34 cellular contexts compared by ENCODE assay signal in the genomic region with DNA sequence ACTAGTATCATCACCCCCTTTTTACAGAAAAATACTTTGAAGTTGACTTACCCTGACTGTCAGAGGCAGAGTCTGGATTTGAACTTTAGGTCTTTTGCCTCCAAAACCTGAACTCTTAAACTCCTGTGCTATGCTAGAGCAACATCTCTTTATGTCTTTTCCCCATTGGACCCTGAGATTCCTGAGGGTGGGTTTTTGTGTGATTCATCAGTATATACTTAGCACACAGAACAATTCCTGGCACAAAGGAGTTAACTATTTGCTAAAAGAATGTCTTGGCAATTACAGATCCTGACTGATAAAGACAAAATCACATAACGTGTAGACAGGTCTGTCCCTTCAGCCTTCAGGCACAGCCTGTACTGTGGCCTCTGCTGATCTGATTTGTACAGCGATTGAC.
"Had no signal": no experiment of that assay in that cellular context is flagged by ENCODE, and none has a peak within 500 bp of the region (broad histone marks: within the 10 kb centered on the region; RNA-seq: fewer than 3 reads in every experiment).

No MANE protein-coding gene starts in this region.

- H3K36me3 Mint-ChIP-seq: immature natural killer cell; memory B cell; mesothelial cell of epicardium; naive thymus-derived CD4-positive, alpha-beta T cell; neural progenitor cell had no signal

- H3K27ac ChIP-seq: colonic mucosa, epithelial cell of prostate, gastrocnemius medialis, heart left ventricle, hepatocyte, neural progenitor cell, psoas muscle, right lobe of liver, thyroid gland, vagina had no signal

- H3K9me3 Mint-ChIP-seq: dendritic cell treated with granulocyte-macrophage colony-stimulating factor and Interleukin-4, amounts not matched to agents 40 ng/mL and 50 ng/mL, for 4 days; endodermal cell; immature natural killer cell; memory B cell; nephron; neural progenitor cell; stimulated activated naive CD8-positive, alpha-beta T cell treated with anti-CD3 and anti-CD28 coated beads, Interleukin-15, amount 100 ng/mL, for 72 hours had no signal

- H3K27me3 ChIP-seq: colonic mucosa, gastrocnemius medialis, hepatocyte, neural progenitor cell, right lobe of liver, thyroid gland, vagina had no signal

- H3K36me3 ChIP-seq: colonic mucosa, gastrocnemius medialis, heart left ventricle, neural progenitor cell, right lobe of liver, thyroid gland, vagina had no signal

- H3K4me3 ChIP-seq: colonic mucosa, gastrocnemius medialis, heart left ventricle, hepatocyte, lung, mucosa of descending colon, neural progenitor cell, psoas muscle, right lobe of liver, smooth muscle cell, thyroid gland, vagina had no signal

- H3K9me3 ChIP-seq: colonic mucosa, gastrocnemius medialis, heart left ventricle, mucosa of descending colon, psoas muscle, right lobe of liver, thyroid gland, vagina had no signal

- ATAC-seq: esophagus mucosa; gastrocnemius medialis; heart left ventricle; left lobe of liver; mucosa of descending colon; naive thymus-derived CD4-positive, alpha-beta T cell; psoas muscle; right lobe of liver; stimulated activated naive CD8-positive, alpha-beta T cell treated with anti-CD3 and anti-CD28 coated beads, Interleukin-15, amount 100 ng/mL, for 72 hours had no signal

- H3K4me1 Mint-ChIP-seq: immature natural killer cell; memory B cell; mesothelial cell of epicardium; naive thymus-derived CD4-positive, alpha-beta T cell; nephron; neural progenitor cell; stimulated activated naive CD8-positive, alpha-beta T cell treated with anti-CD3 and anti-CD28 coated beads, Interleukin-15, amount 100 ng/mL, for 72 hours had no signal

- H3K4me3 Mint-ChIP-seq: dendritic cell treated with granulocyte-macrophage colony-stimulating factor and Interleukin-4, amounts not matched to agents 40 ng/mL and 50 ng/mL, for 4 days; endodermal cell; immature natural killer cell; memory B cell; mesothelial cell of epicardium; naive thymus-derived CD4-positive, alpha-beta T cell; nephron; neural progenitor cell; stimulated activated naive CD8-positive, alpha-beta T cell treated with anti-CD3 and anti-CD28 coated beads, Interleukin-15, amount 100 ng/mL, for 72 hours had no signal

- H3K27ac Mint-ChIP-seq: dendritic cell treated with granulocyte-macrophage colony-stimulating factor and Interleukin-4, amounts not matched to agents 40 ng/mL and 50 ng/mL, for 4 days; endodermal cell; immature natural killer cell; memory B cell; mesothelial cell of epicardium; naive thymus-derived CD4-positive, alpha-beta T cell; nephron; neural progenitor cell; stimulated activated naive CD8-positive, alpha-beta T cell treated with anti-CD3 and anti-CD28 coated beads, Interleukin-15, amount 100 ng/mL, for 72 hours had no signal

- DNase-seq: colonic mucosa; effector CD8-positive, alpha-beta T cell; endodermal cell; foreskin fibroblast; gastrocnemius medialis; heart left ventricle; immature natural killer cell; islet precursor cell; kidney glomerular epithelial cell; mucosa of descending colon; naive thymus-derived CD4-positive, alpha-beta T cell; psoas muscle; retina; right lobe of liver; stimulated activated CD4-positive, alpha-beta T cell treated with anti-CD3 and anti-CD28 coated beads, Interleukin-12 subunit alpha, Interleukin-12 subunit beta, amount 100 ng/mL, for 4 hours; stimulated activated CD4-positive, alpha-beta T cell treated with anti-CD3 and anti-CD28 coated beads, Interleukin-1b, Interleukin-23, amount 100 ng/mL, for 48 hours; stimulated activated CD4-positive, alpha-beta T cell treated with anti-CD3 and anti-CD28 coated beads, Interleukin-4, amount 100 ng/mL, for 1 hour; stimulated activated CD8-positive, alpha-beta memory T cell treated with anti-CD3 and anti-CD28 coated beads, Interleukin-4, amount 100 ng/mL, for 48 hours; stimulated activated naive CD4-positive, alpha-beta T cell; stimulated activated naive CD8-positive, alpha-beta T cell treated with anti-CD3 and anti-CD28 coated beads, Interleukin-15, amount 100 ng/mL, for 72 hours; thyroid gland; trophoblast cell had no signal

- H3K4me1 ChIP-seq: colonic mucosa, neural progenitor cell, psoas muscle, right lobe of liver, thyroid gland, vagina had no signal
